ENCODE assay signal across 8 cellular contexts in the genomic region with DNA sequence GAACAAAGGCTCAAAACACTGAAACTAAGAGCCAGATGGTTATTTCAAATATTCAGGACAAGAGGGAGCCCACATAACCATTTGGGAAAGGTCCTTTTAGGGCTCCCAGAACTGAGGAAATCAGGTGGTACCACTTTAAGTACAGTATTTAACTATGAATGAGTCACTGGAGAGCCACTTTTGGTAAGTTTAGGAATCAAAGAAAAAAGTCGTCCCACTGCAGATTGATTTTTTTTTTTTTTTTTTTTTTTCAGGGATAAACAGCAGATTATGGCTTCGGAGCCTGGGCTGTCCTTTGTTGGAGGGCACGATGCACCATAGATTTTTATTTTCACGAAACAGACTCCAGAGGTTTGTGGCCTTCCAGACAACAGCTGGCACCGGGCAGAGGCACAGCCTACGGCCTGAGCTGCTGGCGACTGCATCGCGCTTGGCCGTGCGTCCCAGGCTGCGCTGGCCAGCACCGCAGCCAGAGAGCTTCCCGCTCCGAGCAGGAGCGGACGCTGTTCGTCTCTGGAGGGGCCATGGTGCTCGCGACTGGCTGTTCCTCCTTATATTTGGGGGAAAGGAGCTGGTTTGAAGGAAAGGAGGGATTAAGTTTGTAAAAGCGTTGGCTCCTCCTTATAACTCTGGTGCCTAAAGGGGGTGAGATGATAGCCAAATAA.
A peak's percentile ranks its signal among the peaks of the same experiment; 100 is the strongest.
DNase-seq lines count a peak whose midpoint lies in the region; ATAC-seq lines count a peak whose summit lies in the region.

No MANE protein-coding gene starts in this region.

- peak overlapping the region; percentile 56 for H3K4me3 Mint-ChIP-seq in stimulated activated effector memory CD8-positive, alpha-beta T cell treated with anti-CD3 and anti-CD28 coated beads, Interleukin-12 subunit alpha, Interleukin-12 subunit beta, amount 100 ng/mL, for 72 hours

- 1% methylated on average over 21 of the region's 21 CpGs for WGBS in HUES64

- DNase-seq in COLO668 (lab: John Stamatoyannopoulos, UW; ENCODE audit: unreplicated experiment) = peak; percentile 49
- peak; percentile 74 for DNase-seq in astrocyte of the hippocampus (ENCODE audit: low read depth, low spot score)
- peak; percentile 62 for DNase-seq in iPS-NIHi11 (ENCODE audit: low spot score)
- no peak for DNase-seq in stimulated activated effector memory CD8-positive, alpha-beta T cell treated with anti-CD3 and anti-CD28 coated beads, Interleukin-12 subunit alpha, Interleukin-12 subunit beta, amount 100 ng/mL, for 72 hours (ENCODE audit: low spot score in 2 of 2)
- DNase-seq in DMS79 (lab: John Stamatoyannopoulos, UW) = no peak

- H3K9me3 ChIP-seq in HUES64 (ENCODE audit: insufficient read depth, low read depth, low read length) = no peaks in the 10 kb centered on the region

- H3K36me3 Mint-ChIP-seq in stimulated activated effector memory CD8-positive, alpha-beta T cell treated with anti-CD3 and anti-CD28 coated beads, Interleukin-12 subunit alpha, Interleukin-12 subunit beta, amount 100 ng/mL, for 72 hours = no peaks in the 10 kb centered on the region

- H3K36me3 ChIP-seq in HUES64 (ENCODE audit: insufficient read depth, low read length) = no peaks in the 10 kb centered on the region

- no peak overlapping the region for H3K27ac Mint-ChIP-seq in stimulated activated effector memory CD8-positive, alpha-beta T cell treated with anti-CD3 and anti-CD28 coated beads, Interleukin-12 subunit alpha, Interleukin-12 subunit beta, amount 100 ng/mL, for 72 hours

- peaks cover 17% of the 10 kb centered on the region for H3K4me1 ChIP-seq in HUES64 (ENCODE audit: insufficient read depth, low read length)

- peak overlapping the region; percentile 85 for H3K9ac ChIP-seq in HUES64 (ENCODE audit: low read depth, low read length)

- no peaks in the 10 kb centered on the region for H3K9me3 Mint-ChIP-seq in stimulated activated effector memory CD8-positive, alpha-beta T cell treated with anti-CD3 and anti-CD28 coated beads, Interleukin-12 subunit alpha, Interleukin-12 subunit beta, amount 100 ng/mL, for 72 hours

- peaks cover 26% of the 10 kb centered on the region for H3K27me3 ChIP-seq in HUES64 (ENCODE audit: insufficient read depth, low read length)

- H3K4me1 Mint-ChIP-seq in stimulated activated effector memory CD8-positive, alpha-beta T cell treated with anti-CD3 and anti-CD28 coated beads, Interleukin-12 subunit alpha, Interleukin-12 subunit beta, amount 100 ng/mL, for 72 hours = peaks cover 13% of the 10 kb centered on the region

- H3K4me3 ChIP-seq in HUES64 (ENCODE audit: low read length) = peak overlapping the region; percentile 68

- H3K27ac ChIP-seq in HUES64 (ENCODE audit: low read depth, low read length) = no peak overlapping the region; the same call in 1 of the 2 replicates

- ATAC-seq in stimulated activated effector memory CD8-positive, alpha-beta T cell treated with anti-CD3 and anti-CD28 coated beads, Interleukin-12 subunit alpha, Interleukin-12 subunit beta, amount 100 ng/mL, for 72 hours = no peak
- no peak for ATAC-seq in GM19455 (IDR thresholded peaks at IDR 0.05; ENCODE audit: unreplicated experiment)
- no peak for ATAC-seq in GM18511 (IDR thresholded peaks at IDR 0.05; ENCODE audit: unreplicated experiment)

Comparison
In these comparisons a context has a peak if more than half of its experiments do, and no peak if none do; other contexts are left out.
1. DNase-seq: peak in COLO668 (single experiment), astrocyte of the hippocampus (single experiment) and iPS-NIHi11 (single experiment); none in stimulated activated effector memory CD8-positive, alpha-beta T cell treated with anti-CD3 and anti-CD28 coated beads, Interleukin-12 subunit alpha, Interleukin-12 subunit beta, amount 100 ng/mL, for 72 hours (0 of 2) and DMS79 (single experiment).